23 cellular contexts compared by ENCODE assay signal in genomic region chr1:212024469-212025149, GRCh38.
"Had no signal": no experiment of that assay in that cellular context is flagged by ENCODE, and none has a peak within 500 bp of the region (broad histone marks: within the 10 kb centered on the region; RNA-seq: fewer than 3 reads in every experiment).

No MANE protein-coding gene starts in this region.

- H3K4me3 Mint-ChIP-seq: IgD-negative memory B cell had no signal

- H3K27me3 Mint-ChIP-seq: IgD-negative memory B cell had no signal

- FAIRE-seq: HTR-8/SVneo, RCC 7860 had no signal

- DNase-seq: KBM-7, MG63, NCI-H1092, NCI-H1105 treated with DMSO at 0.1 percent for 48 hours, NCI-H1417 treated with DMSO at 0.1 percent for 48 hours, NCI-H146, NCI-H1694 treated with DMSO at 0.1 percent for 48 hours, NCI-H1930, NCI-H2081, NCI-H2107, NCI-H2227 treated with DMSO at 0.1 percent for 48 hours, NCI-H524, NCI-H526 treated with DMSO at 0.1 percent for 48 hours, NCI-H774, Right ventricle myocardium superior, RPMI8226, SIG-M5 had no signal

- H3K9me3 ChIP-seq: SJSA1 had no signal

- H3K4me1 ChIP-seq: SJSA1 had no signal

- H3K4me3 ChIP-seq: MG63, SJSA1, SK-N-MC had no signal

- H3K27ac Mint-ChIP-seq: IgD-negative memory B cell had no signal

- H3K27me3 ChIP-seq: MG63, SJSA1 had no signal

- H3K27ac ChIP-seq: HL-60, SJSA1, SK-N-MC had no signal
